Comparison of ENCODE assay signal across 8 cellular contexts in genomic region chr2:63049291-63050185, GRCh38. TPM values are rescaled to one million over a fixed set of nuclear protein-coding genes. Genes with fewer than 3 reads are reported as not detected.
DNase-seq lines count a peak whose midpoint lies in the region; ATAC-seq and TF ChIP-seq lines count a peak whose summit lies in the region.

No MANE protein-coding gene starts in this region.

- peak; percentile 3 for ATAC-seq in effector memory CD8-positive, alpha-beta T cell (replicated peaks)

- POLR2A ChIA-PET in PC-9 (lab: Charles Lee; ENCODE audit: unreplicated experiment), result no interaction called here

- H3K4me1 ChIP-seq in PC-9 (replicated peaks; ENCODE audit: insufficient read depth), result 0 out of 2 replicates have a peak, but pooled peaks cover 6% of the 10 kb centered on the region

- no peak for TF ChIP-seq CTCF in PC-9 (conservative IDR thresholded peaks at IDR 0.05)
- TF ChIP-seq CTCF in osteocyte (IDR thresholded peaks at IDR 0.05), result no peak

- intact Hi-C loops in PC-9 (cut with micrococcal nuclease; ENCODE audit: unreplicated experiment), result loop anchor here (2.0 kb wide), 1 partner anchor 1701 kb away; no protein-coding TSS in a partner anchor

- H3K36me3 ChIP-seq in PC-9 (ENCODE audit: low read depth), result no peaks in the 10 kb centered on the region

- H3K9me2 ChIP-seq in PC-9 (ENCODE audit: insufficient read depth), result no peaks in the 10 kb centered on the region

- TSS peak; percentile 84 for BruUV-seq in PC-9 (replicated peaks; lab: Mats Ljungman, UMichigan)

- H3K4me3 Mint-ChIP-seq in T-helper 2 cell treated with Interferon-gamma antibody and Interleukin-4, amounts not matched to agents 5 μg/mL and 100 μg/mL, for 36 hours, result peak overlapping the region; percentile 84
- peak overlapping the region; percentile 82 to 83 for H3K4me3 Mint-ChIP-seq in effector memory CD8-positive, alpha-beta T cell
- peak overlapping the region; percentile 71 for H3K4me3 Mint-ChIP-seq in osteocyte (ENCODE audit: unreplicated experiment)

- CTCF ChIA-PET in PC-9 (lab: Charles Lee), result interaction anchor here (0.7 kb wide), 1 partner anchor 10 kb away, joined by 4 read pairs; no protein-coding TSS in a partner anchor

- peak overlapping the region; percentile 47 for H3K27ac Mint-ChIP-seq in T-helper 2 cell treated with Interferon-gamma antibody and Interleukin-4, amounts not matched to agents 5 μg/mL and 100 μg/mL, for 36 hours
- peak overlapping the region in 1 of 2 donors; percentile 2 for H3K27ac Mint-ChIP-seq in effector memory CD8-positive, alpha-beta T cell
- no peak overlapping the region for H3K27ac Mint-ChIP-seq in osteocyte (ENCODE audit: unreplicated experiment)

- no peaks in the 10 kb centered on the region for H4K20me1 ChIP-seq in PC-9 (ENCODE audit: insufficient read depth)

- H3K4me1 Mint-ChIP-seq in T-helper 2 cell treated with Interferon-gamma antibody and Interleukin-4, amounts not matched to agents 5 μg/mL and 100 μg/mL, for 36 hours (ENCODE audit: low read depth), result peaks cover 24% of the 10 kb centered on the region
- peaks cover 35 to 47% of the 10 kb centered on the region in 2 donors for H3K4me1 Mint-ChIP-seq in effector memory CD8-positive, alpha-beta T cell (ENCODE audit: low read depth in 2 of 2)
- H3K4me1 Mint-ChIP-seq in osteocyte (ENCODE audit: unreplicated experiment), result peaks cover 49% of the 10 kb centered on the region

- no peaks in the 10 kb centered on the region for H3K36me3 Mint-ChIP-seq in T-helper 2 cell treated with Interferon-gamma antibody and Interleukin-4, amounts not matched to agents 5 μg/mL and 100 μg/mL, for 36 hours (ENCODE audit: low read depth)
- no peaks in the 10 kb centered on the region for H3K36me3 Mint-ChIP-seq in effector memory CD8-positive, alpha-beta T cell (ENCODE audit: insufficient read depth)
- H3K36me3 Mint-ChIP-seq in osteocyte (ENCODE audit: unreplicated experiment), result peaks cover 23% of the 10 kb centered on the region

- H3K27me3 ChIP-seq in PC-9 (ENCODE audit: insufficient read depth, low read depth), result no peaks in the 10 kb centered on the region

- H2AFZ ChIP-seq in PC-9, result peak overlapping the region; percentile 76

- peaks cover 83% of the 10 kb centered on the region for H3K27me3 Mint-ChIP-seq in T-helper 2 cell treated with Interferon-gamma antibody and Interleukin-4, amounts not matched to agents 5 μg/mL and 100 μg/mL, for 36 hours (ENCODE audit: low read depth)
- H3K27me3 Mint-ChIP-seq in effector memory CD8-positive, alpha-beta T cell, result peaks cover 88 to 97% of the 10 kb centered on the region in 2 donors
- H3K27me3 Mint-ChIP-seq in osteocyte (ENCODE audit: unreplicated experiment), result peaks cover 87% of the 10 kb centered on the region

- no peak overlapping the region; the same call in 1 of the 2 replicates for H3K27ac ChIP-seq in PC-9

- peak overlapping the region; percentile 99 for H3K4me2 ChIP-seq in PC-9

- no peaks in the 10 kb centered on the region for H3K9me3 Mint-ChIP-seq in T-helper 2 cell treated with Interferon-gamma antibody and Interleukin-4, amounts not matched to agents 5 μg/mL and 100 μg/mL, for 36 hours
- H3K9me3 Mint-ChIP-seq in effector memory CD8-positive, alpha-beta T cell, result no peaks in the 10 kb centered on the region
- no peaks in the 10 kb centered on the region for H3K9me3 Mint-ChIP-seq in osteocyte (ENCODE audit: unreplicated experiment)

- no peaks in the 10 kb centered on the region for H3K79me2 ChIP-seq in PC-9 (ENCODE audit: low read depth)

- H3K9me3 ChIP-seq in PC-9 (ENCODE audit: insufficient read depth, low read depth), result no peaks in the 10 kb centered on the region

- H3K4me3 ChIP-seq in PC-9, result peak overlapping the region; percentile 100

- peaks cover 11% of the 10 kb centered on the region; the same call in 1 of the 2 replicates for H3F3A ChIP-seq in PC-9 (ENCODE audit: insufficient read depth, low read depth)

- no peak for DNase-seq in T-helper 2 cell treated with Interferon-gamma antibody and Interleukin-4, amounts not matched to agents 5 μg/mL and 100 μg/mL, for 36 hours (ENCODE audit: low spot score)
- DNase-seq in T-helper 2 cell, result no peak
- peak in 1 of 2 experiments; percentile 52 for DNase-seq in PC-9
- no peak for DNase-seq in effector memory CD8-positive, alpha-beta T cell
- DNase-seq in osteocyte (ENCODE audit: extremely low spot score, unreplicated experiment), result no peak
- DNase-seq in hypothalamus (lab: John Stamatoyannopoulos, UW), result no peak
- no peak for DNase-seq in DMS79 treated with DMSO at 0.1 percent for 48 hours (lab: John Stamatoyannopoulos, UW)
- no peak for DNase-seq in EL

RNA-seq across cellular contexts. Expression of gene OTX1, which starts 1.1 kb away (rescaled TPM):
- total RNA-seq in PC-9 (2021) (6.8 and 7.0 TPM in 2 replicates), osteocyte (not detected in 2 replicates)
